Comparison of ENCODE assay signal across 2 cellular contexts in genomic region chr10:3126249-3126648, GRCh38.
TF ChIP-seq lines count a peak whose summit lies in the region.

No MANE protein-coding gene starts in this region.

TF ChIP-seq in GM12891, 5 proteins besides CTCF, POLR2A, EP300 and RAD21:
- TF ChIP-seq PAX5 (IDR thresholded peaks at IDR 0.05; ENCODE audit: insufficient read depth, low read length, severe bottlenecking) (no peak), POLR2AphosphoS5 (IDR thresholded peaks at IDR 0.05; ENCODE audit: low read depth, low read length) (0 out of 2 replicates have a peak, but pooled peaks have one; percentile 33), POU2F2 (IDR thresholded peaks at IDR 0.05; ENCODE audit: low read depth, low read length) (no peak), TAF1 (IDR thresholded peaks at IDR 0.05; ENCODE audit: low read depth, low read length) (no peak), SPI1 (IDR thresholded peaks at IDR 0.05; ENCODE audit: low read depth, low read length) (no peak)

TF ChIP-seq in K562, 482 proteins besides CTCF, POLR2A, EP300 and RAD21:
- TF ChIP-seq SMAD3 (CRISPR knock-in tag; conservative IDR thresholded peaks at IDR 0.05) (no peak), POLR2AphosphoS2 (IDR thresholded peaks at IDR 0.05; ENCODE audit: low read length) (0 out of 2 replicates have a peak, but pooled peaks have one; percentile 32), SRSF7 (optimal IDR thresholded peaks at IDR 0.05; ENCODE audit: low read depth, low read length) (no peak), POLR2G (IDR thresholded peaks at IDR 0.05; ENCODE audit: low read depth, low read length) (peak; percentile 67), ZFP1 (CRISPR knock-in tag; IDR thresholded peaks at IDR 0.05) (no peak), MYNN (IDR thresholded peaks at IDR 0.05) (0 out of 2 replicates have a peak, but pooled peaks have one; percentile 7), MYNN (CRISPR knock-in tag; IDR thresholded peaks at IDR 0.05) (no peak)
